Comparison of ENCODE assay signal across 1 cellular context in genomic region chr3:152330565-152330964, GRCh38.
TF ChIP-seq lines count a peak whose summit lies in the region.

No MANE protein-coding gene starts in this region.

TF ChIP-seq in K562, 482 proteins besides CTCF, POLR2A, EP300 and RAD21 (continued from another document and continues in another):
- TF ChIP-seq IFI16 (CRISPR knock-in tag; IDR thresholded peaks at IDR 0.05) (no peak), SMARCA4 (IDR thresholded peaks at IDR 0.05) (peak; percentile 47), FOXA3 (CRISPR knock-in tag; conservative IDR thresholded peaks at IDR 0.05 in 1 of 2, IDR thresholded peaks at IDR 0.05 in 1 of 2) (no peak), POLR2AphosphoS2 (IDR thresholded peaks at IDR 0.05; ENCODE audit: low read length) (no peak), RBM34 (IDR thresholded peaks at IDR 0.05; ENCODE audit: borderline replicate concordance, insufficient read depth, low read length) (no peak), ARHGAP35 (IDR thresholded peaks at IDR 0.05; ENCODE audit: partially characterized antibody) (no peak), CC2D1A (IDR thresholded peaks at IDR 0.05) (no peak; the same call in 1 of the 2 replicates), ZNF277 (CRISPR knock-in tag; IDR thresholded peaks at IDR 0.05; ENCODE audit: borderline replicate concordance) (no peak), HNRNPLL (IDR thresholded peaks at IDR 0.05; ENCODE audit: low read depth, low read length, poor library complexity, severe bottlenecking) (no peak), DPF2 (IDR thresholded peaks at IDR 0.05) (peak; percentile 64; the same call in 1 of the 2 replicates), ZNF217 (CRISPR knock-in tag; IDR thresholded peaks at IDR 0.05) (no peak), TCF7 (IDR thresholded peaks at IDR 0.05; ENCODE audit: borderline replicate concordance) (no peak), HOXB6 (CRISPR knock-in tag; IDR thresholded peaks at IDR 0.05; ENCODE audit: borderline replicate concordance) (no peak), ARID3B (CRISPR knock-in tag; IDR thresholded peaks at IDR 0.05; ENCODE audit: borderline replicate concordance) (no peak), ZNF518B (CRISPR knock-in tag; IDR thresholded peaks at IDR 0.05) (no peak), ZNF143 (CRISPR knock-in tag; IDR thresholded peaks at IDR 0.05) (no peak), ZNF239 (CRISPR knock-in tag; IDR thresholded peaks at IDR 0.05) (no peak; the same call in 1 of the 2 replicates), TBP (optimal IDR thresholded peaks at IDR 0.05; ENCODE audit: low read depth, low read length) (no peak), RAD51 (IDR thresholded peaks at IDR 0.05; ENCODE audit: borderline replicate concordance, low read depth) (no peak), ZFP1 (CRISPR knock-in tag; IDR thresholded peaks at IDR 0.05) (no peak), HLTF (IDR thresholded peaks at IDR 0.05) (no peak), PML (IDR thresholded peaks at IDR 0.05; ENCODE audit: low read length) (no peak), CBX3 (IDR thresholded peaks at IDR 0.05; ENCODE audit: borderline replicate concordance in 1 of 2, low read length in 2 of 2) (no peak), SNRNP70 (optimal IDR thresholded peaks at IDR 0.05; ENCODE audit: low read depth, low read length) (no peak), CHCHD3 (CRISPR knock-in tag; IDR thresholded peaks at IDR 0.05) (no peak), POLR3G (IDR thresholded peaks at IDR 0.05; ENCODE audit: extremely low read depth, insufficient read length, insufficient replicate concordance) (no peak), PHF8 (IDR thresholded peaks at IDR 0.05; ENCODE audit: borderline replicate concordance, low read length) (no peak), ZNF12 (CRISPR knock-in tag; IDR thresholded peaks at IDR 0.05) (no peak), RBM17 (IDR thresholded peaks at IDR 0.05; ENCODE audit: borderline replicate concordance, low read depth, low read length) (no peak), SRSF1 (IDR thresholded peaks at IDR 0.05; ENCODE audit: low read depth, low read length) (no peak), KLF1 (tag; IDR thresholded peaks at IDR 0.05) (no peak), MTA1 (IDR thresholded peaks at IDR 0.05; ENCODE audit: borderline replicate concordance) (no peak), FOXP1 (CRISPR knock-in tag; IDR thresholded peaks at IDR 0.05) (no peak), ADNP (tag; IDR thresholded peaks at IDR 0.05) (peak; percentile 19; the same call in 1 of the 2 replicates), MYC (IDR thresholded peaks at IDR 0.05; ENCODE audit: low read depth, low read length) (no peak), MYC (CRISPR knock-in tag; IDR thresholded peaks at IDR 0.05; ENCODE audit: borderline replicate concordance, low read depth) (no peak), TBL1XR1 (IDR thresholded peaks at IDR 0.05; ENCODE audit: low read length in 2 of 2) (peak in 1 of 2 experiments; percentile 48; a peak in 1 of 4 replicates), ZNF121 (CRISPR knock-in tag; conservative IDR thresholded peaks at IDR 0.05) (no peak), GATA2 (CRISPR knock-in tag; IDR thresholded peaks at IDR 0.05) (no peak), SIN3A (IDR thresholded peaks at IDR 0.05; ENCODE audit: borderline replicate concordance in 2 of 2, control insufficient read depth in 1 of 2, low read depth in 2 of 2, low read length in 2 of 2) (no peak), GABPB1 (CRISPR knock-in tag; IDR thresholded peaks at IDR 0.05) (no peak), ZNF75A (CRISPR knock-in tag; IDR thresholded peaks at IDR 0.05) (no peak), SREBF1 (IDR thresholded peaks at IDR 0.05; ENCODE audit: borderline replicate concordance, low read depth, low read length) (no peak), NCOA6 (IDR thresholded peaks at IDR 0.05) (0 out of 2 replicates have a peak, but pooled peaks have one; percentile 8), TFAM (CRISPR knock-in tag; conservative IDR thresholded peaks at IDR 0.05) (no peak), EP400 (IDR thresholded peaks at IDR 0.05) (0 out of 2 replicates have a peak, but pooled peaks have one; percentile 8)
- TF ChIP-seq, protein P1, sequence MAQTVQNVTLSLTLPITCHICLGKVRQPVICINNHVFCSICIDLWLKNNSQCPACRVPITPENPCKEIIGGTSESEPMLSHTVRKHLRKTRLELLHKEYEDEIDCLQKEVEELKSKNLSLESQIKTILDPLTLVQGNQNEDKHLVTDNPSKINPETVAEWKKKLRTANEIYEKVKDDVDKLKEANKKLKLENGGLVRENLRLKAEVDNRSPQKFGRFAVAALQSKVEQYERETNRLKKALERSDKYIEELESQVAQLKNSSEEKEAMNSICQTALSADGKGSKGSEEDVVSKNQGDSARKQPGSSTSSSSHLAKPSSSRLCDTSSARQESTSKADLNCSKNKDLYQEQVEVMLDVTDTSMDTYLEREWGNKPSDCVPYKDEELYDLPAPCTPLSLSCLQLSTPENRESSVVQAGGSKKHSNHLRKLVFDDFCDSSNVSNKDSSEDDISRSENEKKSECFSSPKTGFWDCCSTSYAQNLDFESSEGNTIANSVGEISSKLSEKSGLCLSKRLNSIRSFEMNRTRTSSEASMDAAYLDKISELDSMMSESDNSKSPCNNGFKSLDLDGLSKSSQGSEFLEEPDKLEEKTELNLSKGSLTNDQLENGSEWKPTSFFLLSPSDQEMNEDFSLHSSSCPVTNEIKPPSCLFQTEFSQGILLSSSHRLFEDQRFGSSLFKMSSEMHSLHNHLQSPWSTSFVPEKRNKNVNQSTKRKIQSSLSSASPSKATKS (CRISPR knock-in tag; IDR thresholded peaks at IDR 0.05) = no peak
- TF ChIP-seq, protein P2, sequence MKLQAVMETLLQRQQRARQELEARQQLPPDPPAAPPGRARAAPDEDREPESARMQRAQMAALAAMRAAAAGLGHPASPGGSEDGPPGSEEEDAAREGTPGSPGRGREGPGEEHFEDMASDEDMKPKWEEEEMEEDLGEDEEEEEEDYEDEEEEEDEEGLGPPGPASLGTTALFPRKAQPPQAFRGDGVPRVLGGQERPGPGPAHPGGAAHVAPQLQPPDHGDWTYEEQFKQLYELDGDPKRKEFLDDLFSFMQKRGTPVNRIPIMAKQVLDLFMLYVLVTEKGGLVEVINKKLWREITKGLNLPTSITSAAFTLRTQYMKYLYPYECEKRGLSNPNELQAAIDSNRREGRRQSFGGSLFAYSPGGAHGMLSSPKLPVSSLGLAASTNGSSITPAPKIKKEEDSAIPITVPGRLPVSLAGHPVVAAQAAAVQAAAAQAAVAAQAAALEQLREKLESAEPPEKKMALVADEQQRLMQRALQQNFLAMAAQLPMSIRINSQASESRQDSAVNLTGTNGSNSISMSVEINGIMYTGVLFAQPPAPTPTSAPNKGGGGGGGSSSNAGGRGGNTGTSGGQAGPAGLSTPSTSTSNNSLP (IDR thresholded peaks at IDR 0.05; ENCODE audit: borderline replicate concordance, low read depth, low read length) = peak; percentile 88
- TF ChIP-seq, protein P3, sequence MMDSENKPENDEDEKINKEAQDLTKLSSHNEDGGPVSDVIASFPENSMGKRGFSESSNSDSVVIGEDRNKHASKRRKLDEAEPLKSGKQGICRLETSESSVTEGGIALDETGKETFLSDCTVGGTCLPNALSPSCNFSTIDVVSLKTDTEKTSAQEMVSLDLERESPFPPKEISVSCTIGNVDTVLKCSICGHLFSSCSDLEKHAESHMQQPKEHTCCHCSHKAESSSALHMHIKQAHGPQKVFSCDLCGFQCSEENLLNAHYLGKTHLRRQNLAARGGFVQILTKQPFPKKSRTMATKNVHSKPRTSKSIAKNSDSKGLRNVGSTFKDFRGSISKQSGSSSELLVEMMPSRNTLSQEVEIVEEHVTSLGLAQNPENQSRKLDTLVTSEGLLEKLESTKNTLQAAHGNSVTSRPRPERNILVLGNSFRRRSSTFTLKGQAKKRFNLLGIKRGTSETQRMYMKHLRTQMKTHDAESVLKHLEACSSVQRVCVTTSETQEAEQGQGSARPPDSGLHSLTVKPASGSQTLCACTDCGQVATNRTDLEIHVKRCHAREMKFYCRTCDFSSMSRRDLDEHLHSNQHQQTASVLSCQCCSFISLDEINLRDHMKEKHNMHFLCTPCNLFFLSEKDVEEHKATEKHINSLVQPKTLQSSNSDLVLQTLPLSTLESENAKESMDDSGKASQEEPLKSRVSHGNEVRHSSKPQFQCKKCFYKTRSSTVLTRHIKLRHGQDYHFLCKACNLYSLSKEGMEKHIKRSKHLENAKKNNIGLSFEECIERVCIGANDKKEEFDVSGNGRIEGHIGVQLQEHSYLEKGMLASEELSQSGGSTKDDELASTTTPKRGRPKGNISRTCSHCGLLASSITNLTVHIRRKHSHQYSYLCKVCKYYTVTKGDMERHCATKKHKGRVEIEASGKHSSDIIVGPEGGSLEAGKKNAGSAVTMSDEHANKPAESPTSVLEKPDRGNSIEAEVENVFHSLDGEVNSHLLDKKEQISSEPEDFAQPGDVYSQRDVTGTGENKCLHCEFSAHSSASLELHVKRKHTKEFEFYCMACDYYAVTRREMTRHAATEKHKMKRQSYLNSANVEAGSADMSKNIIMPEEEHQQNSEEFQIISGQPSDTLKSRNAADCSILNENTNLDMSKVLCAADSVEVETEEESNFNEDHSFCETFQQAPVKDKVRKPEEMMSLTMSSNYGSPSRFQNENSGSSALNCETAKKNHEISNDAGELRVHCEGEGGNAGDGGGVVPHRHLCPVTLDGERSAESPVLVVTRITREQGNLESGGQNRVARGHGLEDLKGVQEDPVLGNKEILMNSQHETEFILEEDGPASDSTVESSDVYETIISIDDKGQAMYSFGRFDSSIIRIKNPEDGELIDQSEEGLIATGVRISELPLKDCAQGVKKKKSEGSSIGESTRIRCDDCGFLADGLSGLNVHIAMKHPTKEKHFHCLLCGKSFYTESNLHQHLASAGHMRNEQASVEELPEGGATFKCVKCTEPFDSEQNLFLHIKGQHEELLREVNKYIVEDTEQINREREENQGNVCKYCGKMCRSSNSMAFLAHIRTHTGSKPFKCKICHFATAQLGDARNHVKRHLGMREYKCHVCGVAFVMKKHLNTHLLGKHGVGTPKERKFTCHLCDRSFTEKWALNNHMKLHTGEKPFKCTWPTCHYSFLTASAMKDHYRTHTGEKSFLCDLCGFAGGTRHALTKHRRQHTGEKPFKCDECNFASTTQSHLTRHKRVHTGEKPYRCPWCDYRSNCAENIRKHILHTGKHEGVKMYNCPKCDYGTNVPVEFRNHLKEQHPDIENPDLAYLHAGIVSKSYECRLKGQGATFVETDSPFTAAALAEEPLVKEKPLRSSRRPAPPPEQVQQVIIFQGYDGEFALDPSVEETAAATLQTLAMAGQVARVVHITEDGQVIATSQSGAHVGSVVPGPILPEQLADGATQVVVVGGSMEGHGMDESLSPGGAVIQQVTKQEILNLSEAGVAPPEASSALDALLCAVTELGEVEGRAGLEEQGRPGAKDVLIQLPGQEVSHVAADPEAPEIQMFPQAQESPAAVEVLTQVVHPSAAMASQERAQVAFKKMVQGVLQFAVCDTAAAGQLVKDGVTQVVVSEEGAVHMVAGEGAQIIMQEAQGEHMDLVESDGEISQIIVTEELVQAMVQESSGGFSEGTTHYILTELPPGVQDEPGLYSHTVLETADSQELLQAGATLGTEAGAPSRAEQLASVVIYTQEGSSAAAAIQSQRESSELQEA (IDR thresholded peaks at IDR 0.05; ENCODE audit: low read depth) = no peak
- TF ChIP-seq, protein P4, sequence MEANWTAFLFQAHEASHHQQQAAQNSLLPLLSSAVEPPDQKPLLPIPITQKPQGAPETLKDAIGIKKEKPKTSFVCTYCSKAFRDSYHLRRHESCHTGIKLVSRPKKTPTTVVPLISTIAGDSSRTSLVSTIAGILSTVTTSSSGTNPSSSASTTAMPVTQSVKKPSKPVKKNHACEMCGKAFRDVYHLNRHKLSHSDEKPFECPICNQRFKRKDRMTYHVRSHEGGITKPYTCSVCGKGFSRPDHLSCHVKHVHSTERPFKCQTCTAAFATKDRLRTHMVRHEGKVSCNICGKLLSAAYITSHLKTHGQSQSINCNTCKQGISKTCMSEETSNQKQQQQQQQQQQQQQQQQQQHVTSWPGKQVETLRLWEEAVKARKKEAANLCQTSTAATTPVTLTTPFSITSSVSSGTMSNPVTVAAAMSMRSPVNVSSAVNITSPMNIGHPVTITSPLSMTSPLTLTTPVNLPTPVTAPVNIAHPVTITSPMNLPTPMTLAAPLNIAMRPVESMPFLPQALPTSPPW (CRISPR knock-in tag; IDR thresholded peaks at IDR 0.05) = peak; percentile 27; the same call in 1 of the 2 replicates
